In genomic region chr5:177508837-177509236, GRCh38 we compare ENCODE assay signal across 1 cellular context.
A peak's percentile ranks its signal among the peaks of the same experiment; 100 is the strongest.
TF ChIP-seq lines count a peak whose summit lies in the region.

No MANE protein-coding gene starts in this region.

TF ChIP-seq in GM12878, 131 proteins besides CTCF, POLR2A, EP300 and RAD21 (continues in another document):
- no peak; the same call in 1 of the 2 replicates for TF ChIP-seq EED (IDR thresholded peaks at IDR 0.05; ENCODE audit: low read depth)
- no peak for TF ChIP-seq KLF5 (IDR thresholded peaks at IDR 0.05; ENCODE audit: partially characterized antibody)
- TF ChIP-seq YY1 (IDR thresholded peaks at IDR 0.05; ENCODE audit: low read depth, low read length): 0 out of 2 replicates have a peak, but pooled peaks have one; percentile 28
- no peak for TF ChIP-seq ZSCAN29 (IDR thresholded peaks at IDR 0.05)
- no peak for TF ChIP-seq HSF1 (IDR thresholded peaks at IDR 0.05; ENCODE audit: low read depth, low read length)
- no peak for TF ChIP-seq ZBTB33 (IDR thresholded peaks at IDR 0.05)
- TF ChIP-seq ZNF592 (IDR thresholded peaks at IDR 0.05): no peak
- TF ChIP-seq NFXL1 (IDR thresholded peaks at IDR 0.05; ENCODE audit: borderline replicate concordance): no peak
- TF ChIP-seq MXI1 (IDR thresholded peaks at IDR 0.05; ENCODE audit: low read depth, low read length): no peak
- TF ChIP-seq ZNF384 (IDR thresholded peaks at IDR 0.05; ENCODE audit: borderline replicate concordance, low read depth, low read length): no peak
- no peak for TF ChIP-seq RBBP5 (conservative IDR thresholded peaks at IDR 0.05)
- no peak for TF ChIP-seq HDAC6 (IDR thresholded peaks at IDR 0.05; ENCODE audit: unreplicated experiment)
- no peak for TF ChIP-seq CHD1 (IDR thresholded peaks at IDR 0.05; ENCODE audit: low read depth, low read length)
- no peak for TF ChIP-seq ATF2 (IDR thresholded peaks at IDR 0.05; ENCODE audit: low read length)
- TF ChIP-seq MYC (IDR thresholded peaks at IDR 0.05; ENCODE audit: insufficient read depth, insufficient read length, insufficient replicate concordance, low read length, severe bottlenecking): no peak
- peak; percentile 91; the same call in 2 of the 3 replicates for TF ChIP-seq POU2F2 (IDR thresholded peaks at IDR 0.05; ENCODE audit: borderline replicate concordance, low read depth, low read length)
- TF ChIP-seq ZNF24 (IDR thresholded peaks at IDR 0.05): no peak
- no peak for TF ChIP-seq SUZ12 (IDR thresholded peaks at IDR 0.05; ENCODE audit: unreplicated experiment)
- 0 out of 2 replicates have a peak, but pooled peaks have one; percentile 31 for TF ChIP-seq DPF2 (IDR thresholded peaks at IDR 0.05)
- TF ChIP-seq NRF1 (conservative IDR thresholded peaks at IDR 0.05; ENCODE audit: low read depth, low read length): no peak
- TF ChIP-seq E2F8 (IDR thresholded peaks at IDR 0.05; ENCODE audit: low read depth, partially characterized antibody): no peak
- no peak for TF ChIP-seq JUNB (IDR thresholded peaks at IDR 0.05)
- TF ChIP-seq BCL11A (IDR thresholded peaks at IDR 0.05; ENCODE audit: low read depth, low read length): peak; percentile 37; the same call in 1 of the 2 replicates
- no peak for TF ChIP-seq RCOR1 (conservative IDR thresholded peaks at IDR 0.05; ENCODE audit: low read depth, low read length)
- no peak for TF ChIP-seq REST (IDR thresholded peaks at IDR 0.05; ENCODE audit: low read depth, low read length)
- no peak for TF ChIP-seq MTA2 (IDR thresholded peaks at IDR 0.05; ENCODE audit: low read depth)
- TF ChIP-seq LARP7 (IDR thresholded peaks at IDR 0.05): no peak
- no peak for TF ChIP-seq FOS (IDR thresholded peaks at IDR 0.05; ENCODE audit: borderline replicate concordance, extremely low read depth, insufficient read length)
- TF ChIP-seq MEF2A (IDR thresholded peaks at IDR 0.05; ENCODE audit: insufficient read depth, low read depth, low read length): no peak
- no peak for TF ChIP-seq ZBTB4 (CRISPR knock-in tag; IDR thresholded peaks at IDR 0.05)
- no peak for TF ChIP-seq IRF4 (IDR thresholded peaks at IDR 0.05; ENCODE audit: low read depth, low read length)
- peak; percentile 83 for TF ChIP-seq POLR2AphosphoS5 (IDR thresholded peaks at IDR 0.05; ENCODE audit: low read length)
- no peak for TF ChIP-seq NR2F1 (conservative IDR thresholded peaks at IDR 0.05)
- no peak for TF ChIP-seq PAX8 (IDR thresholded peaks at IDR 0.05)
- peak; percentile 14; the same call in 1 of the 2 replicates for TF ChIP-seq HDGF (IDR thresholded peaks at IDR 0.05)
- TF ChIP-seq ZNF687 (IDR thresholded peaks at IDR 0.05): no peak
- TF ChIP-seq NR2C1 (IDR thresholded peaks at IDR 0.05): no peak
- no peak for TF ChIP-seq ZZZ3 (IDR thresholded peaks at IDR 0.05; ENCODE audit: control insufficient read depth, insufficient read length, low read depth)
